14 cellular contexts compared by ENCODE assay signal in the genomic region with DNA sequence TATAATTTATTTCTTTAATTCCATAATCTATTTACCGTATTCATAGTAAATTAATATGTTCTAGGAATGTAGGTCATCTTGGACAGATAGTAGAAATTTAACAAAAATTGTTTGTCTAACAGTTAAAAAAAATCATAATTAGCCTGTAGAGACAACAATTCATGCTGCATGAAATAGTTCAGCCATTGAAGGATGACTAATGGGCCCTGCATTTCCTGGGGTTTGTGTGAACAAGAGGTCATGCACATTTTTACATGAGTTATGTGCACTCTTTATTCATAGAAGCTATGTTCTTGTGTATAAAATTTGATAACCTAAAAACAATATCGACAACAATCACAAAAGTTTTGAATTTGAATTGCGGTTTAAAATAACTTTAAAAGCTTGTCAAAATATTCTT.
A peak's percentile ranks its signal among the peaks of the same experiment; 100 is the strongest.
DNase-seq lines count a peak whose midpoint lies in the region; ATAC-seq, FAIRE-seq and TF ChIP-seq lines count a peak whose summit lies in the region.
"Had no signal": no experiment of that assay in that cellular context is flagged by ENCODE, and none has a peak within 500 bp of the region (broad histone marks: within the 10 kb centered on the region; RNA-seq: fewer than 3 reads in every experiment).

No MANE protein-coding gene starts in this region.

- no peak for ATAC-seq in HG03135 (IDR thresholded peaks at IDR 0.05; ENCODE audit: unreplicated experiment)
- ATAC-seq in HG03521 (IDR thresholded peaks at IDR 0.05; ENCODE audit: unreplicated experiment) = no peak
- ATAC-seq: body of pancreas had no signal

- TF ChIP-seq CTCF in AG09309 (IDR thresholded peaks at IDR 0.05; ENCODE audit: control insufficient read depth, insufficient read depth, low read depth, low read length, missing control alignments) (no peak), astrocyte of the spinal cord (IDR thresholded peaks at IDR 0.05; ENCODE audit: low read depth, low read length) (no peak)

- in situ Hi-C loops in astrocyte of the spinal cord (cut with HindIII; ENCODE audit: low sequenced_read_pairs) = no loop called here

- DNase-seq in AG09309 (ENCODE audit: low read depth) (peak; percentile 11), HT1080 (ENCODE audit: low read depth) (peak; percentile 71), astrocyte of the spinal cord (ENCODE audit: low read depth, low spot score) (peak; percentile 61), iris pigment epithelial cell (ENCODE audit: low read depth) (peak; percentile 92), frontal cortex (ENCODE audit: low spot score in 2 of 2) (no peak)
- no peak for DNase-seq in activated naive CD4-positive, alpha-beta T cell treated with anti-CD3 and anti-CD28 coated beads for 36 hours
- DNase-seq: activated T-cell treated with anti-CD3 and anti-CD28 coated beads for 4 hours, body of pancreas, esophagus squamous epithelium, NCI-H2029 treated with DMSO at 0.1 percent for 48 hours had no signal

- CTCF ChIA-PET in activated naive CD4-positive, alpha-beta T cell treated with anti-CD3 and anti-CD28 coated beads for 36 hours (lab: Charles Lee) = interaction anchor here (0.6 kb wide), 1 partner anchor 216 kb away, joined by 4 read pairs; no protein-coding TSS in a partner anchor

- H3K4me3 Mint-ChIP-seq in activated naive CD4-positive, alpha-beta T cell treated with anti-CD3 and anti-CD28 coated beads for 36 hours = no peak overlapping the region
- H3K4me3 Mint-ChIP-seq: IgD-negative memory B cell had no signal

- no peaks in the 10 kb centered on the region for H3K27me3 Mint-ChIP-seq in activated naive CD4-positive, alpha-beta T cell treated with anti-CD3 and anti-CD28 coated beads for 36 hours (ENCODE audit: low read depth)
- H3K27me3 Mint-ChIP-seq: IgD-negative memory B cell had no signal

- H3K9me3 Mint-ChIP-seq in activated naive CD4-positive, alpha-beta T cell treated with anti-CD3 and anti-CD28 coated beads for 36 hours = peaks cover 2% of the 10 kb centered on the region

- intact Hi-C loops in activated naive CD4-positive, alpha-beta T cell treated with anti-CD3 and anti-CD28 coated beads for 36 hours (cut with micrococcal nuclease) = no loop called here

- no peak for FAIRE-seq in frontal cortex (lab: Jason Lieb, UNC)

- H3K36me3 Mint-ChIP-seq in activated naive CD4-positive, alpha-beta T cell treated with anti-CD3 and anti-CD28 coated beads for 36 hours (ENCODE audit: low read depth) = no peaks in the 10 kb centered on the region
- H3K36me3 Mint-ChIP-seq: IgD-negative memory B cell had no signal

- no peaks in the 10 kb centered on the region for H3K4me1 Mint-ChIP-seq in activated naive CD4-positive, alpha-beta T cell treated with anti-CD3 and anti-CD28 coated beads for 36 hours (ENCODE audit: low read depth)
- H3K4me1 Mint-ChIP-seq: IgD-negative memory B cell had no signal

- no peak overlapping the region for H3K27ac Mint-ChIP-seq in activated naive CD4-positive, alpha-beta T cell treated with anti-CD3 and anti-CD28 coated beads for 36 hours
- H3K27ac Mint-ChIP-seq: IgD-negative memory B cell had no signal

- H3K4me3 ChIP-seq in AG09309 (ENCODE audit: control insufficient read depth, low read depth, low read length) (no peak overlapping the region), astrocyte of the spinal cord (ENCODE audit: low read depth, low read length) (no peak overlapping the region)
- H3K4me3 ChIP-seq: body of pancreas, esophagus squamous epithelium, lung had no signal

Comparison
In these comparisons a context has a peak if more than half of its experiments do, and no peak if none do; other contexts are left out.
1. DNase-seq: peak in AG09309 (single experiment), HT1080 (single experiment), astrocyte of the spinal cord (single experiment) and iris pigment epithelial cell (single experiment); none in activated naive CD4-positive, alpha-beta T cell treated with anti-CD3 and anti-CD28 coated beads for 36 hours (single experiment) and frontal cortex (0 of 2).